12 cellular contexts compared by ENCODE assay signal in the genomic region with DNA sequence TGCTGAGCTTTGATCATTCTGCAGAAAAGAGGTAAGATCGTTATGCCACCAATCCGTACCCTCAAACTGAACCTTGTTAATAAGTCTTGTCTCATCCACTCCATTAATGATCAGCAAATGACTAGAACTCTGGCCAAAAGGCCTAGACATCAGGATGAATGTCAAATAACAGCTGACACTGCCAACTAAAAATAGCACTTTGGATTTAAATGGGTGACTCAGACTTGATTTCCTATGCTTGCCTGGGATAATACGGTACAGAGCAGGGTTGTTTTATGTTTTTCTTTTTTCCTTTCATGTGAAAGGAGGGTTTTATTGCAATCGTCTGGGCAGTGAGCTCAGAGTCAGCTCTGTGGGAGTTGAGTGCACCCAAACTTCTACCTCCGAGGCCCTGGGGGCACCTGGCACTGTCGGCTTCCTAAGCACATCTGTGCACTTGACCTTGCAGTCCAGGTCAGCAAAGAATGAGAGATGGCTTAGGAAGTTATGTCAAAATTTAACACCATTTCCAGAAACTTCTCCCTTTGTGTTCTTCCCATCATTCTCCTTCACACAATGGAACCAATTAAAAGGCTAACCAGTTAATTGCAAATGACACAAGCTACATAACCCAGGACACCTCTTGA.
A peak's percentile ranks its signal among the peaks of the same experiment; 100 is the strongest.
DNase-seq lines count a peak whose midpoint lies in the region; ATAC-seq and TF ChIP-seq lines count a peak whose summit lies in the region.
"Had no signal": no experiment of that assay in that cellular context is flagged by ENCODE, and none has a peak within 500 bp of the region (broad histone marks: within the 10 kb centered on the region; RNA-seq: fewer than 3 reads in every experiment).

No MANE protein-coding gene starts in this region.

- no peaks in the 10 kb centered on the region for H3K36me3 ChIP-seq in BLaER1 treated with 17β-estradiol and CSF1 and Interleukin-3, amounts not matched to agents 10 nM and 100 nM
- no peaks in the 10 kb centered on the region for H3K36me3 ChIP-seq in PC-9 (ENCODE audit: low read depth)
- H3K36me3 ChIP-seq: esophagus squamous epithelium had no signal

- no peaks in the 10 kb centered on the region for H3F3A ChIP-seq in PC-9 (ENCODE audit: insufficient read depth, low read depth)

- no peak for ATAC-seq in T-helper 17 cell
- no peak for ATAC-seq in HG03565 (IDR thresholded peaks at IDR 0.05; ENCODE audit: unreplicated experiment)
- ATAC-seq: stimulated activated effector memory CD8-positive, alpha-beta T cell treated with anti-CD3 and anti-CD28 coated beads, Interleukin-12 subunit alpha, Interleukin-12 subunit beta, amount 100 ng/mL, for 72 hours had no signal

- 0 out of 22 replicates have a peak, but pooled peaks cover 0 to 4% (median 0%) of the 10 kb centered on the region in 11 experiments for H3K27me3 ChIP-seq in BLaER1 treated with 17β-estradiol and CSF1 and Interleukin-3, amounts not matched to agents 10 nM and 100 nM
- H3K27me3 ChIP-seq in PC-9 (ENCODE audit: insufficient read depth, low read depth): no peaks in the 10 kb centered on the region
- H3K27me3 ChIP-seq: esophagus squamous epithelium had no signal

- no peak overlapping the region for H2AFZ ChIP-seq in PC-9

- peaks cover 37 to 57% (median 42%) of the 10 kb centered on the region in 10 experiments for H3K4me1 ChIP-seq in BLaER1 treated with 17β-estradiol and CSF1 and Interleukin-3, amounts not matched to agents 10 nM and 100 nM
- no peaks in the 10 kb centered on the region for H3K4me1 ChIP-seq in PC-9 (replicated peaks; ENCODE audit: insufficient read depth)

- peaks cover 5% of the 10 kb centered on the region for H3K27me3 Mint-ChIP-seq in T-helper 17 cell

- H3K27ac Mint-ChIP-seq in T-helper 17 cell: no peak overlapping the region
- H3K27ac Mint-ChIP-seq: stimulated activated effector memory CD8-positive, alpha-beta T cell treated with anti-CD3 and anti-CD28 coated beads, Interleukin-12 subunit alpha, Interleukin-12 subunit beta, amount 100 ng/mL, for 72 hours had no signal

- intact Hi-C loops in PC-9 (cut with micrococcal nuclease; ENCODE audit: unreplicated experiment): no loop called here

- POLR2A ChIA-PET in PC-9 (lab: Charles Lee; ENCODE audit: unreplicated experiment): no interaction called here

- no peaks in the 10 kb centered on the region for H3K79me2 ChIP-seq in PC-9 (ENCODE audit: low read depth)

- DNase-seq in SW480 (ENCODE audit: low spot score): peak; percentile 21
- peak; percentile 52 to 78 for DNase-seq in foreskin fibroblast
- peak; percentile 71 for DNase-seq in pons (ENCODE audit: low spot score)
- no peak for DNase-seq in PC-9
- no peak for DNase-seq in activated CD8-positive, alpha-beta memory T cell treated with anti-CD3 and anti-CD28 coated beads, Interleukin-2, amount 50 U/mL, for 48 hours
- no peak for DNase-seq in T-helper 17 cell
- DNase-seq: activated T-cell treated with anti-CD3 and anti-CD28 coated beads, Interleukin-2, amount 50 U/mL, for 48 hours; esophagus squamous epithelium; occipital lobe had no signal

- CTCF ChIA-PET in PC-9 (lab: Charles Lee): no interaction called here

- no peak overlapping the region for H3K4me3 Mint-ChIP-seq in T-helper 17 cell
- H3K4me3 Mint-ChIP-seq: stimulated activated effector memory CD8-positive, alpha-beta T cell treated with anti-CD3 and anti-CD28 coated beads, Interleukin-12 subunit alpha, Interleukin-12 subunit beta, amount 100 ng/mL, for 72 hours had no signal

- H3K4me3 ChIP-seq in BLaER1 treated with 17β-estradiol and CSF1 and Interleukin-3, amounts not matched to agents 10 nM and 100 nM: no peak overlapping the region
- H3K4me3 ChIP-seq in foreskin fibroblast (ENCODE audit: low read depth in 1 of 2, low read length in 2 of 2) (no peak overlapping the region), PC-9 (no peak overlapping the region)
- H3K4me3 ChIP-seq: esophagus squamous epithelium had no signal

- BruUV-seq in PC-9 (replicated peaks; lab: Mats Ljungman, UMichigan): no TSS peak

- H3K36me3 Mint-ChIP-seq in T-helper 17 cell (ENCODE audit: low read depth): peaks cover 3% of the 10 kb centered on the region
- H3K36me3 Mint-ChIP-seq: stimulated activated effector memory CD8-positive, alpha-beta T cell treated with anti-CD3 and anti-CD28 coated beads, Interleukin-12 subunit alpha, Interleukin-12 subunit beta, amount 100 ng/mL, for 72 hours had no signal

- TF ChIP-seq CTCF in foreskin fibroblast (IDR thresholded peaks at IDR 0.05; ENCODE audit: low read depth, low read length) (no peak), PC-9 (conservative IDR thresholded peaks at IDR 0.05) (no peak)

- H3K9ac ChIP-seq in BLaER1 treated with 17β-estradiol and CSF1 and Interleukin-3, amounts not matched to agents 10 nM and 100 nM: peak overlapping the region in 1 of 11 experiments; percentile 30; a peak in 1 of 22 replicates

- peaks cover 0 to 7% (median 0%) of the 10 kb centered on the region in 11 experiments; a peak in 1 of 22 replicates for H4K20me1 ChIP-seq in BLaER1 treated with 17β-estradiol and CSF1 and Interleukin-3, amounts not matched to agents 10 nM and 100 nM
- H4K20me1 ChIP-seq in PC-9 (ENCODE audit: insufficient read depth): no peaks in the 10 kb centered on the region

- H3K9me2 ChIP-seq in PC-9 (ENCODE audit: insufficient read depth): no peaks in the 10 kb centered on the region

- peaks cover 2% of the 10 kb centered on the region for H3K4me1 Mint-ChIP-seq in T-helper 17 cell

- no peaks in the 10 kb centered on the region for H3K9me3 ChIP-seq in BLaER1 treated with 17β-estradiol and CSF1 and Interleukin-3, amounts not matched to agents 10 nM and 100 nM (replicated peaks in 1 of 11)
- H3K9me3 ChIP-seq in PC-9 (ENCODE audit: insufficient read depth, low read depth): no peaks in the 10 kb centered on the region
- H3K9me3 ChIP-seq in T-helper 17 cell (ENCODE audit: control insufficient read depth, low read length, poor library complexity, severe bottlenecking): no peaks in the 10 kb centered on the region
- H3K9me3 ChIP-seq: esophagus squamous epithelium had no signal

- H3K27ac ChIP-seq in BLaER1 treated with 17β-estradiol and CSF1 and Interleukin-3, amounts not matched to agents 10 nM and 100 nM: peak overlapping the region in 3 of 11 experiments; percentile 37 to 60 (median 46); a peak in 5 of 22 replicates
- no peak overlapping the region for H3K27ac ChIP-seq in PC-9

- H3K4me2 ChIP-seq in BLaER1 treated with 17β-estradiol and CSF1 and Interleukin-3, amounts not matched to agents 10 nM and 100 nM: peak overlapping the region; percentile 49 to 84 (median 71)
- H3K4me2 ChIP-seq in PC-9: no peak overlapping the region

Comparison
In these comparisons a context has a peak if more than half of its experiments do, and no peak if none do; other contexts are left out.
1. DNase-seq: peak in SW480 (single experiment), foreskin fibroblast (2 of 2) and pons (single experiment); none in PC-9 (0 of 2), activated CD8-positive, alpha-beta memory T cell treated with anti-CD3 and anti-CD28 coated beads, Interleukin-2, amount 50 U/mL, for 48 hours (single experiment) and T-helper 17 cell (0 of 3).